ENCODE assay signal across 15 cellular contexts in genomic region chr7:134660961-134661376, GRCh38. TPM values are rescaled to one million over a fixed set of nuclear protein-coding genes. Genes with fewer than 3 reads are reported as not detected.
A peak's percentile ranks its signal among the peaks of the same experiment; 100 is the strongest.
DNase-seq lines count a peak whose midpoint lies in the region; ATAC-seq and TF ChIP-seq lines count a peak whose summit lies in the region.
"Had no signal": no experiment of that assay in that cellular context is flagged by ENCODE, and none has a peak within 500 bp of the region (broad histone marks: within the 10 kb centered on the region; RNA-seq: fewer than 3 reads in every experiment).

No MANE protein-coding gene starts in this region.

- no peaks in the 10 kb centered on the region for H3K27me3 Mint-ChIP-seq in activated T-helper 17 cell treated with anti-CD3 and anti-CD28 coated beads, Interleukin-2, amount 50 U/mL, for 72 hours
- H3K27me3 Mint-ChIP-seq: activated naive CD8-positive, alpha-beta T cell had no signal

- peaks cover 23% of the 10 kb centered on the region for H3K4me1 Mint-ChIP-seq in activated T-helper 17 cell treated with anti-CD3 and anti-CD28 coated beads, Interleukin-2, amount 50 U/mL, for 72 hours
- H3K4me1 Mint-ChIP-seq in stimulated activated effector memory CD8-positive, alpha-beta T cell treated with anti-CD3 and anti-CD28 coated beads, Interleukin-12 subunit alpha, Interleukin-12 subunit beta, amount 100 ng/mL, for 72 hours = peaks cover 37% of the 10 kb centered on the region

- no peaks in the 10 kb centered on the region for H3K9me3 Mint-ChIP-seq in activated T-helper 17 cell treated with anti-CD3 and anti-CD28 coated beads, Interleukin-2, amount 50 U/mL, for 72 hours
- peaks cover 6% of the 10 kb centered on the region for H3K9me3 Mint-ChIP-seq in stimulated activated effector memory CD8-positive, alpha-beta T cell treated with anti-CD3 and anti-CD28 coated beads, Interleukin-12 subunit alpha, Interleukin-12 subunit beta, amount 100 ng/mL, for 72 hours
- H3K9me3 Mint-ChIP-seq: nephron progenitor cell had no signal

- TF ChIP-seq CTCF in fibroblast of pulmonary artery (IDR thresholded peaks at IDR 0.05; ENCODE audit: low read length, missing control alignments) = no peak

- ATAC-seq in activated T-helper 17 cell treated with anti-CD3 and anti-CD28 coated beads, Interleukin-2, amount 50 U/mL, for 72 hours (replicated peaks) = peak; percentile 46
- ATAC-seq in GM21619 (IDR thresholded peaks at IDR 0.05; ENCODE audit: unreplicated experiment) (no peak), HG03139 (IDR thresholded peaks at IDR 0.05; ENCODE audit: unreplicated experiment) (no peak)
- ATAC-seq in stimulated activated effector memory CD8-positive, alpha-beta T cell treated with anti-CD3 and anti-CD28 coated beads, Interleukin-12 subunit alpha, Interleukin-12 subunit beta, amount 100 ng/mL, for 72 hours = no peak
- ATAC-seq: left lung had no signal

- no peak overlapping the region for H3K4me3 ChIP-seq in fibroblast of pulmonary artery (replicated peaks; ENCODE audit: low read depth, low read length)
- H3K4me3 ChIP-seq: left lung, spleen, suprapubic skin had no signal

- peaks cover 64% of the 10 kb centered on the region for H3K36me3 Mint-ChIP-seq in activated T-helper 17 cell treated with anti-CD3 and anti-CD28 coated beads, Interleukin-2, amount 50 U/mL, for 72 hours (ENCODE audit: low read depth)
- peaks cover 61% of the 10 kb centered on the region for H3K36me3 Mint-ChIP-seq in stimulated activated effector memory CD8-positive, alpha-beta T cell treated with anti-CD3 and anti-CD28 coated beads, Interleukin-12 subunit alpha, Interleukin-12 subunit beta, amount 100 ng/mL, for 72 hours

- H3K4me3 Mint-ChIP-seq in activated T-helper 17 cell treated with anti-CD3 and anti-CD28 coated beads, Interleukin-2, amount 50 U/mL, for 72 hours = no peak overlapping the region
- no peak overlapping the region for H3K4me3 Mint-ChIP-seq in stimulated activated effector memory CD8-positive, alpha-beta T cell treated with anti-CD3 and anti-CD28 coated beads, Interleukin-12 subunit alpha, Interleukin-12 subunit beta, amount 100 ng/mL, for 72 hours
- H3K4me3 Mint-ChIP-seq: activated naive CD8-positive, alpha-beta T cell; nephron progenitor cell had no signal

- DNase-seq in ELR (ENCODE audit: low read depth) (peak; percentile 74), fibroblast of pulmonary artery (ENCODE audit: low read depth) (peak; percentile 69), pons (ENCODE audit: low spot score) (peak; percentile 25), NCI-H524 treated with DMSO at 0.1 percent for 48 hours (lab: John Stamatoyannopoulos, UW) (no peak)
- DNase-seq in stimulated activated effector memory CD8-positive, alpha-beta T cell treated with anti-CD3 and anti-CD28 coated beads, Interleukin-12 subunit alpha, Interleukin-12 subunit beta, amount 100 ng/mL, for 72 hours (ENCODE audit: low spot score in 2 of 2) = no peak
- DNase-seq: left lung, NCI-H1694, NCI-H69, nephron progenitor cell, spleen had no signal

- no peak overlapping the region for H3K27ac Mint-ChIP-seq in activated T-helper 17 cell treated with anti-CD3 and anti-CD28 coated beads, Interleukin-2, amount 50 U/mL, for 72 hours
- H3K27ac Mint-ChIP-seq in stimulated activated effector memory CD8-positive, alpha-beta T cell treated with anti-CD3 and anti-CD28 coated beads, Interleukin-12 subunit alpha, Interleukin-12 subunit beta, amount 100 ng/mL, for 72 hours = no peak overlapping the region
- H3K27ac Mint-ChIP-seq: activated naive CD8-positive, alpha-beta T cell; nephron progenitor cell had no signal

RNA-seq across cellular contexts. Expression of gene BPGM, which starts 14.3 kb away (rescaled TPM):
- total RNA-seq in activated T-helper 17 cell treated with anti-CD3 and anti-CD28 coated beads, Interleukin-2, amount 50 U/mL, for 72 hours = 10 to 100 TPM; 17.2 to 20.7 TPM

Comparison
In these comparisons a context has a peak if more than half of its experiments do, and no peak if none do; other contexts are left out.
1. DNase-seq: peak in ELR (single experiment), fibroblast of pulmonary artery (single experiment) and pons (single experiment); none in stimulated activated effector memory CD8-positive, alpha-beta T cell treated with anti-CD3 and anti-CD28 coated beads, Interleukin-12 subunit alpha, Interleukin-12 subunit beta, amount 100 ng/mL, for 72 hours (0 of 2) and NCI-H524 treated with DMSO at 0.1 percent for 48 hours (single experiment).